Comparison of ENCODE assay signal across 20 cellular contexts in the genomic region with DNA sequence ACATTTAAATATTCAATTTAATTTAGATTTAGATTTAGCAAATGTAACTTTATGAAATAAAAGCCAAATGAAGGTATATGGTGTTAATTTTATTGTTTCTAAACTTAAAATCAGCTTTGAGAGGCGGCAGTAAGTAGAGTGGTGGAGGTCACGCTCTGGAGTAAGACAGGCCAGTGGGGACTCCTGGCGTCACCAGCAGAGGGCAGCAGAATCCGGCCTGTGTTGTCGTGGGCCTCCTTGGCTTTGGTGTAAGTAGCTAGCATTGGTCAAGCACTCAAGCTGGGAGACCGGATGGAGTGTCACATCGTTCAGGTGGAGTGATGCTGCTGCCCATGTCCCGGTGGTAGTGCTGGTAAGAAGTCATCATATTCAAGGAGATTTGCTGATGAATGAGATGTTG.
DNase-seq lines count a peak whose midpoint lies in the region; ATAC-seq and TF ChIP-seq lines count a peak whose summit lies in the region.
"Had no signal": no experiment of that assay in that cellular context is flagged by ENCODE, and none has a peak within 500 bp of the region (broad histone marks: within the 10 kb centered on the region; RNA-seq: fewer than 3 reads in every experiment).

No MANE protein-coding gene starts in this region.

- peak; percentile 79 for ATAC-seq in HCT116
- no peak for ATAC-seq in activated T-helper 17 cell treated with anti-CD3 and anti-CD28 coated beads, Interleukin-2, amount 50 U/mL, for 72 hours (replicated peaks)
- no peak for ATAC-seq in GM19395 (IDR thresholded peaks at IDR 0.05; ENCODE audit: unreplicated experiment)
- ATAC-seq: body of pancreas; left ventricle myocardium superior; naive thymus-derived CD4-positive, alpha-beta T cell had no signal

- BruUV-seq in HCT116 (replicated peaks; lab: Mats Ljungman, UMichigan), result no TSS peak

- no peaks in the 10 kb centered on the region for H3K27me3 Mint-ChIP-seq in activated T-helper 17 cell treated with anti-CD3 and anti-CD28 coated beads, Interleukin-2, amount 50 U/mL, for 72 hours
- H3K27me3 Mint-ChIP-seq: activated CD4-positive, alpha-beta T cell treated with anti-CD3 and anti-CD28 coated beads, Interleukin-2, amount 10 ng/mL, durations not matched to agents 7 days and 5 days; B cell; naive thymus-derived CD4-positive, alpha-beta T cell had no signal

- TF ChIP-seq RAD21 in HCT116 (IDR thresholded peaks at IDR 0.05; ENCODE audit: low read depth), result peak; percentile 26; the same call in 1 of the 2 replicates

- peaks cover 60% of the 10 kb centered on the region for H3K36me3 ChIP-seq in BE2C
- H3K36me3 ChIP-seq in HCT116 (ENCODE audit: control insufficient read depth in 1 of 2, insufficient read depth in 2 of 2, low read length in 2 of 2), result peaks cover 3 to 26% of the 10 kb centered on the region in 2 experiments; a peak in 3 of 4 replicates

- peaks cover 8% of the 10 kb centered on the region; the same call in 1 of the 2 replicates for H4K20me1 ChIP-seq in HCT116 (ENCODE audit: insufficient read depth)

- POLR2A ChIA-PET in HCT116 (lab: Charles Lee), result no interaction called here

- H3K9me2 ChIP-seq in HCT116 (ENCODE audit: insufficient read depth), result no peaks in the 10 kb centered on the region

- H3K4me1 ChIP-seq in BE2C (no peaks in the 10 kb centered on the region), HCT116 (ENCODE audit: control insufficient read depth in 1 of 2, insufficient read depth in 2 of 2, low read length in 2 of 2) (no peaks in the 10 kb centered on the region)
- H3K4me1 ChIP-seq: body of pancreas, right atrium auricular region, vagina had no signal

- TF ChIP-seq CTCF in BE2C (IDR thresholded peaks at IDR 0.05; ENCODE audit: low read depth, low read length) (peak; percentile 24; the same call in 1 of the 2 replicates), HCT116 (IDR thresholded peaks at IDR 0.05 in 2 of 3, conservative IDR thresholded peaks at IDR 0.05 in 1 of 3; ENCODE audit: borderline replicate concordance in 1 of 3, insufficient read depth in 1 of 3, low read depth in 2 of 3, low read length in 2 of 3) (peak in 2 of 3 experiments; percentile 35 to 45; a peak in 3 of 6 replicates)

- H3K27ac ChIP-seq in HCT116 (ENCODE audit: low read depth, low read length), result no peak overlapping the region
- H3K27ac ChIP-seq: body of pancreas, right atrium auricular region, vagina had no signal

- CTCF ChIA-PET in HCT116 (lab: Charles Lee), result interaction anchor here (0.6 kb wide), 1 partner anchor 270 kb away, joined by 3 read pairs; no protein-coding TSS in a partner anchor

- no peaks in the 10 kb centered on the region for H3K9me3 ChIP-seq in BE2C
- no peaks in the 10 kb centered on the region for H3K9me3 ChIP-seq in HCT116 (ENCODE audit: control insufficient read depth in 1 of 2, insufficient read depth in 1 of 2, low read depth in 1 of 2, low read length in 2 of 2)
- H3K9me3 ChIP-seq: body of pancreas, right atrium auricular region, vagina had no signal

- RAD21 ChIA-PET in HCT116 (lab: Charles Lee; ENCODE audit: low non-redundant PET in 1 of 2, low total read pairs in 2 of 2, uncharacterized antibody in 2 of 2, unreplicated experiment in 2 of 2), result interaction anchor here in 1 of 2 experiments (0.5 kb wide), 1 partner anchor 74 kb away, joined by 3 read pairs; no protein-coding TSS in a partner anchor

- H3K4me1 Mint-ChIP-seq in activated T-helper 17 cell treated with anti-CD3 and anti-CD28 coated beads, Interleukin-2, amount 50 U/mL, for 72 hours, result peaks cover 15% of the 10 kb centered on the region
- H3K4me1 Mint-ChIP-seq: B cell had no signal

- DNase-seq in BE2C (no peak), HCT116 (ENCODE audit: low read depth, low spot score) (no peak), iPS-NIHi7 (ENCODE audit: extremely low spot score) (peak; percentile 48), NCI-H1436 (lab: John Stamatoyannopoulos, UW) (no peak), KG1 (lab: John Stamatoyannopoulos, UW) (no peak)
- no peak for DNase-seq in activated CD8-positive, alpha-beta memory T cell treated with anti-CD3 and anti-CD28 coated beads for 24 hours
- DNase-seq: activated CD4-positive, alpha-beta T cell treated with anti-CD3 and anti-CD28 coated beads, Interleukin-2, amount 10 ng/mL, durations not matched to agents 7 days and 5 days; body of pancreas; EL; left ventricle myocardium superior; MV-4-11; naive thymus-derived CD4-positive, alpha-beta T cell; NCI-H226; stimulated activated CD4-positive, alpha-beta T cell treated with anti-CD3 and anti-CD28 coated beads, Interleukin-2, amount 100 ng/mL, for 48 hours; T-helper 1 cell had no signal

- H3K27ac Mint-ChIP-seq in activated T-helper 17 cell treated with anti-CD3 and anti-CD28 coated beads, Interleukin-2, amount 50 U/mL, for 72 hours, result peak overlapping the region; percentile 32
- H3K27ac Mint-ChIP-seq: activated CD4-positive, alpha-beta T cell treated with anti-CD3 and anti-CD28 coated beads, Interleukin-2, amount 10 ng/mL, durations not matched to agents 7 days and 5 days; B cell had no signal

- no peak overlapping the region for H3K9ac ChIP-seq in HCT116 (ENCODE audit: low read length)

- peaks cover 26% of the 10 kb centered on the region for H3K79me2 ChIP-seq in HCT116 (ENCODE audit: insufficient read depth, low read length)

- no peak overlapping the region for H2AFZ ChIP-seq in HCT116 (ENCODE audit: low read depth, low read length, poor library complexity, severe bottlenecking)

- H3K4me3 ChIP-seq in BE2C (ENCODE audit: low read depth, low read length) (no peak overlapping the region), HCT116 (replicated peaks in 1 of 2; ENCODE audit: low read depth in 1 of 2, low read length in 2 of 2) (no peak overlapping the region)
- H3K4me3 ChIP-seq: body of pancreas, right atrium auricular region, vagina had no signal

- no peaks in the 10 kb centered on the region for H3K9me3 Mint-ChIP-seq in activated T-helper 17 cell treated with anti-CD3 and anti-CD28 coated beads, Interleukin-2, amount 50 U/mL, for 72 hours
- H3K9me3 Mint-ChIP-seq: activated CD4-positive, alpha-beta T cell treated with anti-CD3 and anti-CD28 coated beads, Interleukin-2, amount 10 ng/mL, durations not matched to agents 7 days and 5 days had no signal

- no peak overlapping the region for H3K4me3 Mint-ChIP-seq in activated T-helper 17 cell treated with anti-CD3 and anti-CD28 coated beads, Interleukin-2, amount 50 U/mL, for 72 hours
- H3K4me3 Mint-ChIP-seq: activated CD4-positive, alpha-beta T cell treated with anti-CD3 and anti-CD28 coated beads, Interleukin-2, amount 10 ng/mL, durations not matched to agents 7 days and 5 days; B cell; naive thymus-derived CD4-positive, alpha-beta T cell had no signal

- H3K36me3 Mint-ChIP-seq in activated T-helper 17 cell treated with anti-CD3 and anti-CD28 coated beads, Interleukin-2, amount 50 U/mL, for 72 hours (ENCODE audit: low read depth), result peaks cover 75% of the 10 kb centered on the region

- TF ChIP-seq POLR2A in HCT116 (IDR thresholded peaks at IDR 0.05; ENCODE audit: borderline replicate concordance, extremely low read depth, insufficient read depth, insufficient read length), result no peak

- H3K27me3 ChIP-seq in BE2C (no peaks in the 10 kb centered on the region), HCT116 (ENCODE audit: insufficient read depth, low read length) (no peaks in the 10 kb centered on the region)
- H3K27me3 ChIP-seq: body of pancreas, right atrium auricular region, vagina had no signal

- H3K4me2 ChIP-seq in HCT116 (ENCODE audit: low read length), result no peak overlapping the region

- intact Hi-C loops in HCT116 (cut with micrococcal nuclease), result no loop called here

TF ChIP-seq in HCT116, 20 proteins besides CTCF, POLR2A, EP300 and RAD21:
- TF ChIP-seq POLR2AphosphoS5 (IDR thresholded peaks at IDR 0.05; ENCODE audit: low read depth, low read length), result no peak
